ENCODE assay signal across 1 cellular context in genomic region chr6:53734473-53735299, GRCh38.
TF ChIP-seq lines count a peak whose summit lies in the region.

No MANE protein-coding gene starts in this region.

TF ChIP-seq in HEK293, 187 proteins besides CTCF, POLR2A, EP300 and RAD21 (continued from another document and continues in another):
- TF ChIP-seq ZNF398 (tag by site-specific recombination; IDR thresholded peaks at IDR 0.05) (peak; percentile 24; the same call in 1 of the 2 replicates), ATF2 (tag by site-specific recombination; IDR thresholded peaks at IDR 0.05; ENCODE audit: low read depth) (no peak), AEBP2 (tag by site-specific recombination; IDR thresholded peaks at IDR 0.05; ENCODE audit: borderline replicate concordance) (no peak), ZFP37 (tag by site-specific recombination; IDR thresholded peaks at IDR 0.05) (peak; percentile 50; the same call in 1 of the 2 replicates), ZNF580 (tag by site-specific recombination; IDR thresholded peaks at IDR 0.05) (peak; percentile 20; the same call in 1 of the 2 replicates), GLI4 (tag by site-specific recombination; IDR thresholded peaks at IDR 0.05) (no peak), ZNF280C (tag by site-specific recombination; IDR thresholded peaks at IDR 0.05) (no peak), SCRT2 (tag by site-specific recombination; IDR thresholded peaks at IDR 0.05) (peak; percentile 71), ZNF449 (tag by site-specific recombination; IDR thresholded peaks at IDR 0.05) (no peak), ZNF645 (tag by site-specific recombination; IDR thresholded peaks at IDR 0.05) (no peak), ZNF169 (tag by site-specific recombination; IDR thresholded peaks at IDR 0.05) (peak; percentile 95), ZNF112 (tag by site-specific recombination; IDR thresholded peaks at IDR 0.05) (no peak), ZNF843 (tag by site-specific recombination; IDR thresholded peaks at IDR 0.05) (0 out of 2 replicates have a peak, but pooled peaks have one; percentile 32), ZBTB20 (tag by site-specific recombination; IDR thresholded peaks at IDR 0.05) (no peak), YY1 (tag by site-specific recombination; IDR thresholded peaks at IDR 0.05) (no peak), PATZ1 (tag by site-specific recombination; IDR thresholded peaks at IDR 0.05) (no peak), HOXC10 (CRISPR knock-in tag; IDR thresholded peaks at IDR 0.05) (no peak), ZNF704 (tag by site-specific recombination; IDR thresholded peaks at IDR 0.05) (no peak), ZNF37A (tag by site-specific recombination; IDR thresholded peaks at IDR 0.05) (no peak), ZNF366 (tag by site-specific recombination; conservative IDR thresholded peaks at IDR 0.05) (peak; percentile 87), ZNF146 (tag by site-specific recombination; IDR thresholded peaks at IDR 0.05) (no peak), ZXDB (tag by site-specific recombination; IDR thresholded peaks at IDR 0.05) (peak; percentile 76), HOXA7 (CRISPR knock-in tag; IDR thresholded peaks at IDR 0.05; ENCODE audit: borderline replicate concordance) (no peak), ZNF664 (tag by site-specific recombination; IDR thresholded peaks at IDR 0.05) (no peak), YY2 (tag by site-specific recombination; IDR thresholded peaks at IDR 0.05) (no peak), ZNF677 (tag by site-specific recombination; IDR thresholded peaks at IDR 0.05) (no peak), SP2 (tag by site-specific recombination; IDR thresholded peaks at IDR 0.05) (no peak), ZNF311 (tag by site-specific recombination; IDR thresholded peaks at IDR 0.05; ENCODE audit: borderline replicate concordance) (no peak), ZNF791 (tag by site-specific recombination; IDR thresholded peaks at IDR 0.05) (no peak), KLF10 (tag by site-specific recombination; IDR thresholded peaks at IDR 0.05) (no peak), ZNF2 (tag by site-specific recombination; IDR thresholded peaks at IDR 0.05) (no peak), ZNF138 (tag by site-specific recombination; IDR thresholded peaks at IDR 0.05; ENCODE audit: borderline replicate concordance) (no peak), ZSCAN23 (tag by site-specific recombination; IDR thresholded peaks at IDR 0.05) (no peak), INSM2 (tag by site-specific recombination; IDR thresholded peaks at IDR 0.05) (no peak), ZFP69B (tag by site-specific recombination; IDR thresholded peaks at IDR 0.05) (0 out of 2 replicates have a peak, but pooled peaks have one; percentile 12), ZBTB1 (tag by site-specific recombination; IDR thresholded peaks at IDR 0.05) (no peak), ZNF10 (tag by site-specific recombination; IDR thresholded peaks at IDR 0.05) (0 out of 2 replicates have a peak, but pooled peaks have one; percentile 23), ZNF26 (tag by site-specific recombination; IDR thresholded peaks at IDR 0.05) (no peak), IKZF3 (tag by site-specific recombination; IDR thresholded peaks at IDR 0.05) (no peak), ZBTB8A (tag by site-specific recombination; IDR thresholded peaks at IDR 0.05) (no peak), ZNF692 (tag by site-specific recombination; IDR thresholded peaks at IDR 0.05) (no peak; the same call in 1 of the 2 replicates), ZNF561 (tag by site-specific recombination; IDR thresholded peaks at IDR 0.05; ENCODE audit: borderline replicate concordance) (no peak), ZNF600 (tag by site-specific recombination; IDR thresholded peaks at IDR 0.05) (no peak), KLF1 (tag by site-specific recombination; IDR thresholded peaks at IDR 0.05) (no peak)
